Comparison of ENCODE assay signal across 1 cellular context in genomic region chr14:105019861-105020814, GRCh38.
TF ChIP-seq lines count a peak whose summit lies in the region.

No MANE protein-coding gene starts in this region.

TF ChIP-seq in HepG2, 621 proteins besides CTCF, POLR2A, EP300 and RAD21 (continued from another document):
- TF ChIP-seq BCLAF1 (IDR thresholded peaks at IDR 0.05) = no peak
- TF ChIP-seq ZNF652 (CRISPR knock-in tag; IDR thresholded peaks at IDR 0.05; ENCODE audit: borderline replicate concordance, low read depth) = no peak
- no peak for TF ChIP-seq CC2D1A (CRISPR knock-in tag; IDR thresholded peaks at IDR 0.05)
- 0 out of 2 replicates have a peak, but pooled peaks have one; percentile 29 for TF ChIP-seq ZMAT3 (CRISPR knock-in tag; conservative IDR thresholded peaks at IDR 0.05)
- no peak for TF ChIP-seq ZMYM3 (CRISPR knock-in tag; IDR thresholded peaks at IDR 0.05)
- no peak for TF ChIP-seq REST (IDR thresholded peaks at IDR 0.05; ENCODE audit: borderline replicate concordance in 1 of 2, low read depth in 1 of 2, low read length in 2 of 2)
- TF ChIP-seq ZNF17 (CRISPR knock-in tag; IDR thresholded peaks at IDR 0.05) = no peak
- TF ChIP-seq ZNF879 (CRISPR knock-in tag; IDR thresholded peaks at IDR 0.05) = 0 out of 2 replicates have a peak, but pooled peaks have one; percentile 12
- TF ChIP-seq ZNF382 (CRISPR knock-in tag; IDR thresholded peaks at IDR 0.05; ENCODE audit: borderline replicate concordance) = no peak
- TF ChIP-seq YEATS2 (CRISPR knock-in tag; IDR thresholded peaks at IDR 0.05; ENCODE audit: borderline replicate concordance) = no peak
- TF ChIP-seq TERF1 (CRISPR knock-in tag; IDR thresholded peaks at IDR 0.05) = no peak
- TF ChIP-seq PHF8 (CRISPR knock-in tag; IDR thresholded peaks at IDR 0.05) = 0 out of 2 replicates have a peak, but pooled peaks have one; percentile 51
- no peak for TF ChIP-seq KAT7 (CRISPR knock-in tag; IDR thresholded peaks at IDR 0.05; ENCODE audit: borderline replicate concordance)
- no peak for TF ChIP-seq EED (CRISPR knock-in tag; IDR thresholded peaks at IDR 0.05)
- TF ChIP-seq ZNF670 (CRISPR knock-in tag; IDR thresholded peaks at IDR 0.05; ENCODE audit: borderline replicate concordance) = 0 out of 2 replicates have a peak, but pooled peaks have one; percentile 52
- TF ChIP-seq ZBTB46 (CRISPR knock-in tag; IDR thresholded peaks at IDR 0.05; ENCODE audit: borderline replicate concordance) = no peak
- no peak for TF ChIP-seq DMAP1 (CRISPR knock-in tag; IDR thresholded peaks at IDR 0.05)
- no peak for TF ChIP-seq ZNF317 (CRISPR knock-in tag; IDR thresholded peaks at IDR 0.05)
- no peak for TF ChIP-seq NFKB2 (CRISPR knock-in tag; IDR thresholded peaks at IDR 0.05; ENCODE audit: borderline replicate concordance)
- TF ChIP-seq, protein P1, sequence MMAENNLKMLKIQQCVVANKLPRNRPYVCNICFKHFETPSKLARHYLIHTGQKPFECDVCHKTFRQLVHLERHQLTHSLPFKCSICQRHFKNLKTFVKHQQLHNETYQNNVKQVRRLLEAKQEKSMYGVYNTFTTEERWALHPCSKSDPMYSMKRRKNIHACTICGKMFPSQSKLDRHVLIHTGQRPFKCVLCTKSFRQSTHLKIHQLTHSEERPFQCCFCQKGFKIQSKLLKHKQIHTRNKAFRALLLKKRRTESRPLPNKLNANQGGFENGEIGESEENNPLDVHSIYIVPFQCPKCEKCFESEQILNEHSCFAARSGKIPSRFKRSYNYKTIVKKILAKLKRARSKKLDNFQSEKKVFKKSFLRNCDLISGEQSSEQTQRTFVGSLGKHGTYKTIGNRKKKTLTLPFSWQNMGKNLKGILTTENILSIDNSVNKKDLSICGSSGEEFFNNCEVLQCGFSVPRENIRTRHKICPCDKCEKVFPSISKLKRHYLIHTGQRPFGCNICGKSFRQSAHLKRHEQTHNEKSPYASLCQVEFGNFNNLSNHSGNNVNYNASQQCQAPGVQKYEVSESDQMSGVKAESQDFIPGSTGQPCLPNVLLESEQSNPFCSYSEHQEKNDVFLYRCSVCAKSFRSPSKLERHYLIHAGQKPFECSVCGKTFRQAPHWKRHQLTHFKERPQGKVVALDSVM (CRISPR knock-in tag; IDR thresholded peaks at IDR 0.05) = 0 out of 2 replicates have a peak, but pooled peaks have one; percentile 37
- no peak for TF ChIP-seq RBM22 (optimal IDR thresholded peaks at IDR 0.05; ENCODE audit: low read length)
- 0 out of 2 replicates have a peak, but pooled peaks have one; percentile 12 for TF ChIP-seq NFYB (CRISPR knock-in tag; IDR thresholded peaks at IDR 0.05)
- TF ChIP-seq SNAI1 (CRISPR knock-in tag; IDR thresholded peaks at IDR 0.05; ENCODE audit: borderline replicate concordance) = peak; percentile 67; the same call in 1 of the 2 replicates
- TF ChIP-seq TRIM24 (CRISPR knock-in tag; IDR thresholded peaks at IDR 0.05) = no peak
